In genomic region chr1:30658014-30658336, GRCh38 we compare ENCODE assay signal across 15 cellular contexts.
DNase-seq lines count a peak whose midpoint lies in the region; ATAC-seq and TF ChIP-seq lines count a peak whose summit lies in the region.
"Had no signal": no experiment of that assay in that cellular context is flagged by ENCODE, and none has a peak within 500 bp of the region (broad histone marks: within the 10 kb centered on the region; RNA-seq: fewer than 3 reads in every experiment).

No MANE protein-coding gene starts in this region.

- no peak overlapping the region for H3K4me3 Mint-ChIP-seq in neural progenitor cell
- H3K4me3 Mint-ChIP-seq: CD14-positive monocyte; CD8-positive, alpha-beta T cell had no signal

- no peaks in the 10 kb centered on the region for H3K36me3 ChIP-seq in neural progenitor cell

- no peak overlapping the region for H2AFZ ChIP-seq in neural progenitor cell (replicated peaks)

- no peaks in the 10 kb centered on the region for H3F3A ChIP-seq in neural progenitor cell (ENCODE audit: low read depth)

- DNase-seq in activated CD4-positive, CD25-positive, alpha-beta regulatory T cell treated with anti-CD3 and anti-CD28 coated beads, Interleukin-2, amount 50 U/mL, for 72 hours, result peak; percentile 23
- DNase-seq in activated CD4-positive, CD25-positive, alpha-beta regulatory T cell (lab: John Stamatoyannopoulos, UW), result no peak
- DNase-seq in left colon (peak in 1 of 2 donors; percentile 34), neural progenitor cell (ENCODE audit: low spot score) (no peak), NCI-H2029 (lab: John Stamatoyannopoulos, UW) (no peak)
- DNase-seq in activated T-cell treated with anti-CD3 and anti-CD28 coated beads, Interleukin-2, amount 50 U/mL, for 1 hour, result no peak
- DNase-seq in NK-92 treated with Interleukin-12 subunit alpha and Interleukin-12 subunit beta, amount 100 ng/mL, for 24 hours (lab: John Stamatoyannopoulos, UW), result no peak
- DNase-seq: CD8-positive, alpha-beta T cell; COR-L47; DMS79 treated with DMSO at 0.1 percent for 48 hours; EL; IMR-90 had no signal

- peaks cover 7% of the 10 kb centered on the region for H3K27me3 Mint-ChIP-seq in neural progenitor cell (ENCODE audit: insufficient read depth, low read depth)

- no peaks in the 10 kb centered on the region for H3K9me3 ChIP-seq in neural progenitor cell (ENCODE audit: low read depth)

- no peaks in the 10 kb centered on the region for H3K27me3 ChIP-seq in neural progenitor cell

- no peaks in the 10 kb centered on the region for H3K79me2 ChIP-seq in neural progenitor cell (ENCODE audit: low read depth)

- H3K4me1 ChIP-seq in neural progenitor cell, result peaks cover 2% of the 10 kb centered on the region

- intact Hi-C loops in left colon (cut with DNase I, micrococcal nuclease), result no loop called here

- H3K27ac ChIP-seq in neural progenitor cell, result no peak overlapping the region
- H3K27ac ChIP-seq: 22Rv1 had no signal

- no peaks in the 10 kb centered on the region for H4K20me1 ChIP-seq in neural progenitor cell (ENCODE audit: low read depth)

- no peak overlapping the region for H3K4me3 ChIP-seq in neural progenitor cell

- H3K4me1 Mint-ChIP-seq in neural progenitor cell, result peaks cover 14% of the 10 kb centered on the region
- H3K4me1 Mint-ChIP-seq: CD14-positive monocyte had no signal

- TF ChIP-seq CTCF in neural progenitor cell (IDR thresholded peaks at IDR 0.05), result no peak

- H3K9me3 Mint-ChIP-seq in neural progenitor cell, result peaks cover 10% of the 10 kb centered on the region
- H3K9me3 Mint-ChIP-seq: CD8-positive, alpha-beta T cell had no signal

- peak overlapping the region; percentile 53 for H3K27ac Mint-ChIP-seq in neural progenitor cell
- H3K27ac Mint-ChIP-seq: CD14-positive monocyte; CD8-positive, alpha-beta T cell had no signal

- H3K4me2 ChIP-seq in neural progenitor cell, result no peak overlapping the region

- no peak overlapping the region for H3K9ac ChIP-seq in neural progenitor cell

- no peaks in the 10 kb centered on the region for H3K36me3 Mint-ChIP-seq in neural progenitor cell
- H3K36me3 Mint-ChIP-seq: CD14-positive monocyte; CD8-positive, alpha-beta T cell had no signal

- ATAC-seq in left colon (peak; percentile 47), HG02973 (IDR thresholded peaks at IDR 0.05; ENCODE audit: unreplicated experiment) (no peak)
- ATAC-seq: CD8-positive, alpha-beta T cell had no signal
